In genomic region chr5:150349681-150350275, GRCh38 we compare ENCODE assay signal across 15 cellular contexts. TPM values are rescaled to one million over a fixed set of nuclear protein-coding genes. Genes with fewer than 3 reads are reported as not detected.
A peak's percentile ranks its signal among the peaks of the same experiment; 100 is the strongest.
DNase-seq lines count a peak whose midpoint lies in the region; ATAC-seq and TF ChIP-seq lines count a peak whose summit lies in the region.
"Had no signal": no experiment of that assay in that cellular context is flagged by ENCODE, and none has a peak within 500 bp of the region (broad histone marks: within the 10 kb centered on the region; RNA-seq: fewer than 3 reads in every experiment).

No MANE protein-coding gene starts in this region.

- no peaks in the 10 kb centered on the region for H3K9me3 Mint-ChIP-seq in chondrocyte (ENCODE audit: low read depth)

- H3K4me1 ChIP-seq in Panc1 (ENCODE audit: control insufficient read depth, insufficient read depth, low read length), result peaks cover 17% of the 10 kb centered on the region
- peaks cover 16% of the 10 kb centered on the region for H3K4me1 ChIP-seq in mesenchymal stem cell (ENCODE audit: control insufficient read depth, insufficient read depth, low read depth, low read length)
- H3K4me1 ChIP-seq in sigmoid colon, result no peaks in the 10 kb centered on the region

- H3K79me1 ChIP-seq in mesenchymal stem cell (replicated peaks; ENCODE audit: low read length, poor library complexity, severe bottlenecking), result no peaks in the 10 kb centered on the region

- H3K9ac ChIP-seq in mesenchymal stem cell (ENCODE audit: low read length), result no peak overlapping the region

- no peak overlapping the region for H3K14ac ChIP-seq in mesenchymal stem cell (ENCODE audit: low read length in 2 of 2)

- WGBS in mesenchymal stem cell, result 90% methylated on average over 6 of the region's 6 CpGs
- WGBS in sigmoid colon, 2 donors, result 81 to 90% methylated on average over 6 of the region's 6 CpGs

- peak overlapping the region; percentile 90 for H2AK5ac ChIP-seq in mesenchymal stem cell (ENCODE audit: low read length, severe bottlenecking)

- no peak overlapping the region for H2BK5ac ChIP-seq in mesenchymal stem cell (ENCODE audit: low read depth, low read length, poor library complexity, severe bottlenecking)

- H4K91ac ChIP-seq in mesenchymal stem cell (ENCODE audit: low read length), result peak overlapping the region; percentile 47

- H3K4me3 ChIP-seq in Panc1 (ENCODE audit: low read depth in 2 of 2, low read length in 2 of 2), result no peak overlapping the region
- H3K4me3 ChIP-seq in mesenchymal stem cell (ENCODE audit: insufficient read depth in 1 of 2, low read depth in 1 of 2, low read length in 2 of 2), result no peak overlapping the region
- no peak overlapping the region for H3K4me3 ChIP-seq in sigmoid colon
- H3K4me3 ChIP-seq: BLaER1 treated with 17β-estradiol and CSF1 and Interleukin-3, amounts not matched to agents 10 nM and 100 nM; SJSA1 had no signal

- POLR2A ChIA-PET in Panc1 (lab: Charles Lee), result no interaction called here

- DNase-seq in ACHN (peak; percentile 18), Panc1 (ENCODE audit: low read depth, low spot score) (no peak), chondrocyte (ENCODE audit: low spot score) (peak; percentile 77), mesenchymal stem cell (no peak), AG08395 (ENCODE audit: low spot score) (no peak), NCI-H82 (lab: John Stamatoyannopoulos, UW) (no peak), sigmoid colon (no peak)
- DNase-seq: DMS79, NCI-H187, NCI-H2107, NCI-H2227 treated with DMSO at 0.1 percent for 48 hours had no signal

- BruUV-seq in Panc1 (replicated peaks; lab: Mats Ljungman, UMichigan), result no TSS peak

- no peak overlapping the region for H2BK15ac ChIP-seq in mesenchymal stem cell (ENCODE audit: low read depth, poor library complexity, severe bottlenecking)

- H3K27ac ChIP-seq in Panc1 (ENCODE audit: low read length), result peak overlapping the region; percentile 50; the same call in 1 of the 2 replicates
- H3K27ac ChIP-seq in mesenchymal stem cell (ENCODE audit: low read length, poor library complexity, severe bottlenecking), result peak overlapping the region; percentile 55
- H3K27ac ChIP-seq in sigmoid colon, result no peak overlapping the region
- H3K27ac ChIP-seq: SJSA1 had no signal

- H3K9me3 ChIP-seq in Panc1 (ENCODE audit: control insufficient read depth, insufficient read depth, low read depth, low read length), result no peaks in the 10 kb centered on the region
- no peaks in the 10 kb centered on the region for H3K9me3 ChIP-seq in mesenchymal stem cell (ENCODE audit: control insufficient read depth, low read length)
- H3K9me3 ChIP-seq in sigmoid colon, result no peaks in the 10 kb centered on the region
- H3K9me3 ChIP-seq: BLaER1 treated with 17β-estradiol and CSF1 and Interleukin-3, amounts not matched to agents 10 nM and 100 nM; SJSA1 had no signal

- H3K23ac ChIP-seq in mesenchymal stem cell (ENCODE audit: low read length in 2 of 2), result no peak overlapping the region

- no peak overlapping the region for H3K4me3 Mint-ChIP-seq in chondrocyte (ENCODE audit: unreplicated experiment)

- H4K8ac ChIP-seq in mesenchymal stem cell (ENCODE audit: low read length), result no peak overlapping the region

- H3K4ac ChIP-seq in mesenchymal stem cell (ENCODE audit: low read depth in 1 of 2, low read length in 2 of 2), result no peak overlapping the region

- TF ChIP-seq POLR2A in sigmoid colon (IDR thresholded peaks at IDR 0.05), result no peak

- peak overlapping the region in 1 of 2 experiments; percentile 29 for H2BK12ac ChIP-seq in mesenchymal stem cell (ENCODE audit: low read length in 2 of 2)

- H3K27me3 ChIP-seq in Panc1 (ENCODE audit: control insufficient read depth, insufficient read depth, low read length) (no peaks in the 10 kb centered on the region), mesenchymal stem cell (ENCODE audit: control insufficient read depth in 1 of 2, insufficient read depth in 1 of 2, low read length in 2 of 2) (no peaks in the 10 kb centered on the region), sigmoid colon (no peaks in the 10 kb centered on the region)
- H3K27me3 ChIP-seq: BLaER1 treated with 17β-estradiol and CSF1 and Interleukin-3, amounts not matched to agents 10 nM and 100 nM; SJSA1 had no signal

- no peak overlapping the region for H3K18ac ChIP-seq in mesenchymal stem cell (ENCODE audit: low read depth in 1 of 2, low read length in 2 of 2)

- H3K4me2 ChIP-seq in mesenchymal stem cell (ENCODE audit: low read length, poor library complexity, severe bottlenecking), result no peak overlapping the region

- in situ Hi-C loops in ACHN (cut with HindIII; ENCODE audit: low pct_ligation_motif_present, low pct_unique_long_range_greater_than_20kb, low sequenced_read_pairs) (no loop called here), Panc1 (cut with HindIII; ENCODE audit: low pct_unique_long_range_greater_than_20kb, low sequenced_read_pairs) (no loop called here)

- H2BK120ac ChIP-seq in mesenchymal stem cell (ENCODE audit: low read depth, low read length), result no peak overlapping the region

- peaks cover 4% of the 10 kb centered on the region for H3K4me1 Mint-ChIP-seq in chondrocyte (ENCODE audit: low read depth)

- no peaks in the 10 kb centered on the region for H3K36me3 Mint-ChIP-seq in chondrocyte (ENCODE audit: low read depth)

- TF ChIP-seq EP300 in sigmoid colon (IDR thresholded peaks at IDR 0.05), result no peak

- H2AFZ ChIP-seq in mesenchymal stem cell (ENCODE audit: low read depth, low read length), result no peak overlapping the region

- TF ChIP-seq CTCF in Panc1 (IDR thresholded peaks at IDR 0.05) (no peak), chondrocyte (IDR thresholded peaks at IDR 0.05) (no peak), sigmoid colon (IDR thresholded peaks at IDR 0.05) (no peak)

- no peak for ATAC-seq in Panc1
- no peak for ATAC-seq in HG03469 (IDR thresholded peaks at IDR 0.05; ENCODE audit: unreplicated experiment)

- intact Hi-C loops in Panc1 (cut with micrococcal nuclease; ENCODE audit: unreplicated experiment), result loop anchor here (1.0 to 2.0 kb wide), 2 partner anchors 77 to 189 kb away; no protein-coding TSS in a partner anchor
- intact Hi-C loops in sigmoid colon (cut with DNase I), result loop anchor here (10.0 kb wide), 1 partner anchor 185 kb away; the partner anchor contains the start of gene CDX1

- CTCF ChIA-PET in Panc1 (lab: Charles Lee), result interaction anchor here (0.6 kb wide), 1 partner anchor 82 kb away, joined by 4 read pairs; no protein-coding TSS in a partner anchor

- no peak overlapping the region for H3K27ac Mint-ChIP-seq in chondrocyte (ENCODE audit: unreplicated experiment)

- no peaks in the 10 kb centered on the region for H3K36me3 ChIP-seq in Panc1 (ENCODE audit: control insufficient read depth, insufficient read depth, low read length)
- no peaks in the 10 kb centered on the region for H3K36me3 ChIP-seq in mesenchymal stem cell (ENCODE audit: control insufficient read depth in 1 of 2, insufficient read depth in 2 of 2, low read depth in 1 of 2, low read length in 2 of 2)
- H3K36me3 ChIP-seq in sigmoid colon, result no peaks in the 10 kb centered on the region
- H3K36me3 ChIP-seq: BLaER1 treated with 17β-estradiol and CSF1 and Interleukin-3, amounts not matched to agents 10 nM and 100 nM; SJSA1 had no signal

- no peaks in the 10 kb centered on the region for H3K27me3 Mint-ChIP-seq in chondrocyte (ENCODE audit: low read depth)

RNA-seq across cellular contexts. Expression of gene TCOF1, which starts 7.7 kb away (rescaled TPM):
- total RNA-seq in Panc1 (2021; ENCODE audit: unreplicated experiment) (92.8 TPM), chondrocyte (19.0 to 24.6 TPM (median 20.8 TPM) in 3 replicates), sigmoid colon (10 to 100 TPM; 17.4 to 28.1 (median 23.6) TPM)
- polyA plus RNA-seq in Panc1 (2012; ENCODE audit: insufficient read length), result 45.0 TPM
- polyA plus RNA-seq in mesenchymal stem cell (2013, experiment 1 of 2), result 14.3 TPM
- polyA plus RNA-seq in mesenchymal stem cell (2013, experiment 2 of 2), result 13.1 TPM
- polyA plus RNA-seq in sigmoid colon, result 10 to 100 TPM in 1 of 3 donors, 1 to 10 TPM in 2; 5.4 to 26.4 (median 6.2) TPM

RNA-seq across cellular contexts. Expression of gene ARSI, which starts 47.1 kb away (rescaled TPM):
- total RNA-seq in Panc1 (2021; ENCODE audit: unreplicated experiment) (18.6 TPM), chondrocyte (1.9 to 2.4 TPM (median 2.4 TPM) in 3 replicates), sigmoid colon (1 to 10 TPM; 1.4 to 3.3 (median 2.3) TPM)
- 16.4 TPM for polyA plus RNA-seq in Panc1 (2012; ENCODE audit: insufficient read length)
- polyA plus RNA-seq in mesenchymal stem cell (2013, experiment 1 of 2), result 1.6 TPM
- polyA plus RNA-seq in mesenchymal stem cell (2013, experiment 2 of 2), result 1.5 TPM
- under 1 TPM in 1 of 3 donors, not detected in 2; 0.63 TPM for polyA plus RNA-seq in sigmoid colon
- total RNA-seq: H4 had no signal

Comparison
In these comparisons a context has a peak if more than half of its experiments do, and no peak if none do; other contexts are left out.
1. DNase-seq: peak in ACHN (single experiment) and chondrocyte (single experiment); none in Panc1 (single experiment), mesenchymal stem cell (single experiment), AG08395 (single experiment), NCI-H82 (single experiment) and sigmoid colon (single experiment).
2. H3K27ac ChIP-seq: peak in Panc1 (single experiment) and mesenchymal stem cell (single experiment); none in sigmoid colon (0 of 4).